ENCODE assay signal across 1 cellular context in the genomic region with DNA sequence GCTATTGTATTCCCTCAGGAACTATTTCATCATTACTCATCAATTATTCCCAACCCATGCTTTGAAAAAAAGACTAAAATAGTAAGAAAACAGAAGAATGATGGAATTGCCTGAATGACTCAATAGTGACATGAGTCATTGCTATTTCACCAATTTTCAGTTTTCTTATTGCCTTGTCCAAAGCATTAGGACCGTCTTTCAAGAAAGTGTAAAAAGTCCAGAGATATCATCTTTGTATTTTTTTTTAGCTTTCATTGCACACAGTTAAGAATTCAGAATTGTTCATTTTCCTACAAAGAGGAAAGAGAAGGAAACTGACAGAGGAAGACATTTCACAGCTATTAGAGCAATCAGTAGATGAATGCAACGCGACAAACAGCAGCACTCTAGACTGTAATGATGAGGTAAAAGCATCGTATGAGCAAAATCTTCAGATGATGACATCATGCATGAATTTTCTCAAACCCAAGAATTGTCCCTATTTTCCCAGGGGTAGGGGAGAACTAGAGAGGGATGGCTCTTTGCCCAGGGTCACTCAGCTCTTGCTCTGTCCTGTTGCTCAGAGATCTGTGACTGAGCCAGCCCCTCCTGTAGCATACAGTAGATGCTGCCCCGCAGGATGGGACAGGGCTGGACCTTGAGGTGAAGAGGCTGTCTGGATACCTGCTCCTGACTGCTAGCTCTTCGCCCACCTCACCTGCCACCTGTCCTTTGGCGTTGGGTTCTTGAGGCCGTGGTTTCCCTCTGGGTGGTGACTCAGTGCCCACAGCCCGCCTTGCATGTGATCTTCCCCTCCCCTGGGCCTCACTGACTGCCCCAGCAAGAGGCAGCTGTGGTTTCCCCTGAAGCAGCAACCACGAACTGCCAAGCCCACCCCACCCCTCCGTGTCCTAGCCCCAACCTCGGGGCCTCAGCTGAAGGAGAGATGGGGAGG.
TF ChIP-seq lines count a peak whose summit lies in the region.

No MANE protein-coding gene starts in this region.

TF ChIP-seq in HEK293, 187 proteins besides CTCF, POLR2A, EP300 and RAD21 (continued from another document and continues in another):
- TF ChIP-seq, protein P1, sequence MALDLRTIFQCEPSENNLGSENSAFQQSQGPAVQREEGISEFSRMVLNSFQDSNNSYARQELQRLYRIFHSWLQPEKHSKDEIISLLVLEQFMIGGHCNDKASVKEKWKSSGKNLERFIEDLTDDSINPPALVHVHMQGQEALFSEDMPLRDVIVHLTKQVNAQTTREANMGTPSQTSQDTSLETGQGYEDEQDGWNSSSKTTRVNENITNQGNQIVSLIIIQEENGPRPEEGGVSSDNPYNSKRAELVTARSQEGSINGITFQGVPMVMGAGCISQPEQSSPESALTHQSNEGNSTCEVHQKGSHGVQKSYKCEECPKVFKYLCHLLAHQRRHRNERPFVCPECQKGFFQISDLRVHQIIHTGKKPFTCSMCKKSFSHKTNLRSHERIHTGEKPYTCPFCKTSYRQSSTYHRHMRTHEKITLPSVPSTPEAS (tag by site-specific recombination; IDR thresholded peaks at IDR 0.05) = no peak
- TF ChIP-seq ZNF174 (tag by site-specific recombination; IDR thresholded peaks at IDR 0.05) (no peak), ZNF747 (tag by site-specific recombination; IDR thresholded peaks at IDR 0.05) (no peak), ZNF596 (tag by site-specific recombination; IDR thresholded peaks at IDR 0.05) (no peak), YY2 (tag by site-specific recombination; IDR thresholded peaks at IDR 0.05) (no peak), ZNF654 (tag by site-specific recombination; IDR thresholded peaks at IDR 0.05; ENCODE audit: low read depth) (no peak), ZNF529 (tag by site-specific recombination; IDR thresholded peaks at IDR 0.05; ENCODE audit: insufficient replicate concordance) (no peak), ZNF585B (tag by site-specific recombination; IDR thresholded peaks at IDR 0.05) (no peak), ZFHX2 (tag by site-specific recombination; conservative IDR thresholded peaks at IDR 0.05) (0 out of 2 replicates have a peak, but pooled peaks have one; percentile 17), ZFP3 (tag by site-specific recombination; IDR thresholded peaks at IDR 0.05; ENCODE audit: low read depth) (no peak), ZBTB48 (tag by site-specific recombination; IDR thresholded peaks at IDR 0.05) (peak; percentile 98), ZNF169 (tag by site-specific recombination; IDR thresholded peaks at IDR 0.05) (no peak), ZNF558 (tag by site-specific recombination; IDR thresholded peaks at IDR 0.05) (no peak), ZNF837 (tag by site-specific recombination; IDR thresholded peaks at IDR 0.05) (no peak), ZNF658 (tag by site-specific recombination; IDR thresholded peaks at IDR 0.05) (no peak), ZNF239 (tag by site-specific recombination; IDR thresholded peaks at IDR 0.05) (no peak), ZNF132 (tag by site-specific recombination; IDR thresholded peaks at IDR 0.05; ENCODE audit: borderline replicate concordance) (no peak), ZNF223 (tag by site-specific recombination; IDR thresholded peaks at IDR 0.05) (no peak), TRIM28 (IDR thresholded peaks at IDR 0.05; ENCODE audit: borderline replicate concordance, low read length) (no peak), SP3 (tag by site-specific recombination; IDR thresholded peaks at IDR 0.05) (no peak), ZNF266 (tag by site-specific recombination; IDR thresholded peaks at IDR 0.05; ENCODE audit: low read depth) (no peak)
- TF ChIP-seq, protein P2, sequence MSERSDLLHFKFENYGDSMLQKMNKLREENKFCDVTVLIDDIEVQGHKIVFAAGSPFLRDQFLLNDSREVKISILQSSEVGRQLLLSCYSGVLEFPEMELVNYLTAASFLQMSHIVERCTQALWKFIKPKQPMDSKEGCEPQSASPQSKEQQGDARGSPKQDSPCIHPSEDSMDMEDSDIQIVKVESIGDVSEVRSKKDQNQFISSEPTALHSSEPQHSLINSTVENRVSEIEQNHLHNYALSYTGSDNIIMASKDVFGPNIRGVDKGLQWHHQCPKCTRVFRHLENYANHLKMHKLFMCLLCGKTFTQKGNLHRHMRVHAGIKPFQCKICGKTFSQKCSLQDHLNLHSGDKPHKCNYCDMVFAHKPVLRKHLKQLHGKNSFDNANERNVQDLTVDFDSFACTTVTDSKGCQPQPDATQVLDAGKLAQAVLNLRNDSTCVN (tag by site-specific recombination; optimal IDR thresholded peaks at IDR 0.05) = no peak
- TF ChIP-seq, protein P3, sequence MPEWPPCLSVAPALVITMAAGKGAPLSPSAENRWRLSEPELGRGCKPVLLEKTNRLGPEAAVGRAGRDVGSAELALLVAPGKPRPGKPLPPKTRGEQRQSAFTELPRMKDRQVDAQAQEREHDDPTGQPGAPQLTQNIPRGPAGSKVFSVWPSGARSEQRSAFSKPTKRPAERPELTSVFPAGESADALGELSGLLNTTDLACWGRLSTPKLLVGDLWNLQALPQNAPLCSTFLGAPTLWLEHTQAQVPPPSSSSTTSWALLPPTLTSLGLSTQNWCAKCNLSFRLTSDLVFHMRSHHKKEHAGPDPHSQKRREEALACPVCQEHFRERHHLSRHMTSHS (tag by site-specific recombination; IDR thresholded peaks at IDR 0.05) = no peak
- TF ChIP-seq, protein P4, sequence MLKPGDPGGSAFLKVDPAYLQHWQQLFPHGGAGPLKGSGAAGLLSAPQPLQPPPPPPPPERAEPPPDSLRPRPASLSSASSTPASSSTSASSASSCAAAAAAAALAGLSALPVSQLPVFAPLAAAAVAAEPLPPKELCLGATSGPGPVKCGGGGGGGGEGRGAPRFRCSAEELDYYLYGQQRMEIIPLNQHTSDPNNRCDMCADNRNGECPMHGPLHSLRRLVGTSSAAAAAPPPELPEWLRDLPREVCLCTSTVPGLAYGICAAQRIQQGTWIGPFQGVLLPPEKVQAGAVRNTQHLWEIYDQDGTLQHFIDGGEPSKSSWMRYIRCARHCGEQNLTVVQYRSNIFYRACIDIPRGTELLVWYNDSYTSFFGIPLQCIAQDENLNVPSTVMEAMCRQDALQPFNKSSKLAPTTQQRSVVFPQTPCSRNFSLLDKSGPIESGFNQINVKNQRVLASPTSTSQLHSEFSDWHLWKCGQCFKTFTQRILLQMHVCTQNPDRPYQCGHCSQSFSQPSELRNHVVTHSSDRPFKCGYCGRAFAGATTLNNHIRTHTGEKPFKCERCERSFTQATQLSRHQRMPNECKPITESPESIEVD (tag by site-specific recombination; IDR thresholded peaks at IDR 0.05) = peak; percentile 92
- TF ChIP-seq, protein P5, sequence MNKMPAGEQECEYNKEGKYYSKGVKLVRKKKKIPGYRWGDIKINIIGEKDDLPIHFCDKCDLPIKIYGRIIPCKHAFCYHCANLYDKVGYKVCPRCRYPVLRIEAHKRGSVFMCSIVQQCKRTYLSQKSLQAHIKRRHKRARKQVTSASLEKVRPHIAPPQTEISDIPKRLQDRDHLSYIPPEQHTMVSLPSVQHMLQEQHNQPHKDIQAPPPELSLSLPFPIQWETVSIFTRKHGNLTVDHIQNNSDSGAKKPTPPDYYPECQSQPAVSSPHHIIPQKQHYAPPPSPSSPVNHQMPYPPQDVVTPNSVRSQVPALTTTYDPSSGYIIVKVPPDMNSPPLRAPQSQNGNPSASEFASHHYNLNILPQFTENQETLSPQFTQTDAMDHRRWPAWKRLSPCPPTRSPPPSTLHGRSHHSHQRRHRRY (tag by site-specific recombination; IDR thresholded peaks at IDR 0.05) = no peak
- TF ChIP-seq, protein P6, sequence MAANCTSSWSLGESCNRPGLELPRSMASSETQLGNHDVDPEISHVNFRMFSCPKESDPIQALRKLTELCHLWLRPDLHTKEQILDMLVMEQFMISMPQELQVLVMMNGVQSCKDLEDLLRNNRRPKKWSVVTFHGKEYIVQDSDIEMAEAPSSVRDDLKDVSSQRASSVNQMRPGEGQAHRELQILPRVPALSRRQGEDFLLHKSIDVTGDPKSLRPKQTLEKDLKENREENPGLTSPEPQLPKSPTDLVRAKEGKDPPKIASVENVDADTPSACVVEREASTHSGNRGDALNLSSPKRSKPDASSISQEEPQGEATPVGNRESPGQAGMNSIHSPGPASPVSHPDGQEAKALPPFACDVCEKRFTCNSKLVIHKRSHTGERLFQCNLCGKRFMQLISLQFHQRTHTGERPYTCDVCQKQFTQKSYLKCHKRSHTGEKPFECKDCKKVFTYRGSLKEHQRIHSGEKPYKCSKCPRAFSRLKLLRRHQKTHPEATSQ (tag by site-specific recombination; IDR thresholded peaks at IDR 0.05) = no peak
- TF ChIP-seq, protein P7, sequence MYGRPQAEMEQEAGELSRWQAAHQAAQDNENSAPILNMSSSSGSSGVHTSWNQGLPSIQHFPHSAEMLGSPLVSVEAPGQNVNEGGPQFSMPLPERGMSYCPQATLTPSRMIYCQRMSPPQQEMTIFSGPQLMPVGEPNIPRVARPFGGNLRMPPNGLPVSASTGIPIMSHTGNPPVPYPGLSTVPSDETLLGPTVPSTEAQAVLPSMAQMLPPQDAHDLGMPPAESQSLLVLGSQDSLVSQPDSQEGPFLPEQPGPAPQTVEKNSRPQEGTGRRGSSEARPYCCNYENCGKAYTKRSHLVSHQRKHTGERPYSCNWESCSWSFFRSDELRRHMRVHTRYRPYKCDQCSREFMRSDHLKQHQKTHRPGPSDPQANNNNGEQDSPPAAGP (tag by site-specific recombination; IDR thresholded peaks at IDR 0.05) = peak; percentile 41; the same call in 1 of the 2 replicates
- TF ChIP-seq, protein P8, sequence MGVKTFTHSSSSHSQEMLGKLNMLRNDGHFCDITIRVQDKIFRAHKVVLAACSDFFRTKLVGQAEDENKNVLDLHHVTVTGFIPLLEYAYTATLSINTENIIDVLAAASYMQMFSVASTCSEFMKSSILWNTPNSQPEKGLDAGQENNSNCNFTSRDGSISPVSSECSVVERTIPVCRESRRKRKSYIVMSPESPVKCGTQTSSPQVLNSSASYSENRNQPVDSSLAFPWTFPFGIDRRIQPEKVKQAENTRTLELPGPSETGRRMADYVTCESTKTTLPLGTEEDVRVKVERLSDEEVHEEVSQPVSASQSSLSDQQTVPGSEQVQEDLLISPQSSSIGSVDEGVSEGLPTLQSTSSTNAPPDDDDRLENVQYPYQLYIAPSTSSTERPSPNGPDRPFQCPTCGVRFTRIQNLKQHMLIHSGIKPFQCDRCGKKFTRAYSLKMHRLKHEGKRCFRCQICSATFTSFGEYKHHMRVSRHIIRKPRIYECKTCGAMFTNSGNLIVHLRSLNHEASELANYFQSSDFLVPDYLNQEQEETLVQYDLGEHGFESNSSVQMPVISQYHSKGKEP (tag by site-specific recombination; IDR thresholded peaks at IDR 0.05) = no peak
- TF ChIP-seq, protein P9, sequence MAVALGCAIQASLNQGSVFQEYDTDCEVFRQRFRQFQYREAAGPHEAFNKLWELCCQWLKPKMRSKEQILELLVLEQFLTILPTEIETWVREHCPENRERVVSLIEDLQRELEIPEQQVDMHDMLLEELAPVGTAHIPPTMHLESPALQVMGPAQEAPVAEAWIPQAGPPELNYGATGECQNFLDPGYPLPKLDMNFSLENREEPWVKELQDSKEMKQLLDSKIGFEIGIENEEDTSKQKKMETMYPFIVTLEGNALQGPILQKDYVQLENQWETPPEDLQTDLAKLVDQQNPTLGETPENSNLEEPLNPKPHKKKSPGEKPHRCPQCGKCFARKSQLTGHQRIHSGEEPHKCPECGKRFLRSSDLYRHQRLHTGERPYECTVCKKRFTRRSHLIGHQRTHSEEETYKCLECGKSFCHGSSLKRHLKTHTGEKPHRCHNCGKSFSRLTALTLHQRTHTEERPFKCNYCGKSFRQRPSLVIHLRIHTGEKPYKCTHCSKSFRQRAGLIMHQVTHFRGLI (tag by site-specific recombination; IDR thresholded peaks at IDR 0.05) = 0 out of 2 replicates have a peak, but pooled peaks have one; percentile 15
- TF ChIP-seq, protein P10, sequence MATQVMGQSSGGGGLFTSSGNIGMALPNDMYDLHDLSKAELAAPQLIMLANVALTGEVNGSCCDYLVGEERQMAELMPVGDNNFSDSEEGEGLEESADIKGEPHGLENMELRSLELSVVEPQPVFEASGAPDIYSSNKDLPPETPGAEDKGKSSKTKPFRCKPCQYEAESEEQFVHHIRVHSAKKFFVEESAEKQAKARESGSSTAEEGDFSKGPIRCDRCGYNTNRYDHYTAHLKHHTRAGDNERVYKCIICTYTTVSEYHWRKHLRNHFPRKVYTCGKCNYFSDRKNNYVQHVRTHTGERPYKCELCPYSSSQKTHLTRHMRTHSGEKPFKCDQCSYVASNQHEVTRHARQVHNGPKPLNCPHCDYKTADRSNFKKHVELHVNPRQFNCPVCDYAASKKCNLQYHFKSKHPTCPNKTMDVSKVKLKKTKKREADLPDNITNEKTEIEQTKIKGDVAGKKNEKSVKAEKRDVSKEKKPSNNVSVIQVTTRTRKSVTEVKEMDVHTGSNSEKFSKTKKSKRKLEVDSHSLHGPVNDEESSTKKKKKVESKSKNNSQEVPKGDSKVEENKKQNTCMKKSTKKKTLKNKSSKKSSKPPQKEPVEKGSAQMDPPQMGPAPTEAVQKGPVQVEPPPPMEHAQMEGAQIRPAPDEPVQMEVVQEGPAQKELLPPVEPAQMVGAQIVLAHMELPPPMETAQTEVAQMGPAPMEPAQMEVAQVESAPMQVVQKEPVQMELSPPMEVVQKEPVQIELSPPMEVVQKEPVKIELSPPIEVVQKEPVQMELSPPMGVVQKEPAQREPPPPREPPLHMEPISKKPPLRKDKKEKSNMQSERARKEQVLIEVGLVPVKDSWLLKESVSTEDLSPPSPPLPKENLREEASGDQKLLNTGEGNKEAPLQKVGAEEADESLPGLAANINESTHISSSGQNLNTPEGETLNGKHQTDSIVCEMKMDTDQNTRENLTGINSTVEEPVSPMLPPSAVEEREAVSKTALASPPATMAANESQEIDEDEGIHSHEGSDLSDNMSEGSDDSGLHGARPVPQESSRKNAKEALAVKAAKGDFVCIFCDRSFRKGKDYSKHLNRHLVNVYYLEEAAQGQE (tag by site-specific recombination; IDR thresholded peaks at IDR 0.05) = no peak
- TF ChIP-seq, protein P11, sequence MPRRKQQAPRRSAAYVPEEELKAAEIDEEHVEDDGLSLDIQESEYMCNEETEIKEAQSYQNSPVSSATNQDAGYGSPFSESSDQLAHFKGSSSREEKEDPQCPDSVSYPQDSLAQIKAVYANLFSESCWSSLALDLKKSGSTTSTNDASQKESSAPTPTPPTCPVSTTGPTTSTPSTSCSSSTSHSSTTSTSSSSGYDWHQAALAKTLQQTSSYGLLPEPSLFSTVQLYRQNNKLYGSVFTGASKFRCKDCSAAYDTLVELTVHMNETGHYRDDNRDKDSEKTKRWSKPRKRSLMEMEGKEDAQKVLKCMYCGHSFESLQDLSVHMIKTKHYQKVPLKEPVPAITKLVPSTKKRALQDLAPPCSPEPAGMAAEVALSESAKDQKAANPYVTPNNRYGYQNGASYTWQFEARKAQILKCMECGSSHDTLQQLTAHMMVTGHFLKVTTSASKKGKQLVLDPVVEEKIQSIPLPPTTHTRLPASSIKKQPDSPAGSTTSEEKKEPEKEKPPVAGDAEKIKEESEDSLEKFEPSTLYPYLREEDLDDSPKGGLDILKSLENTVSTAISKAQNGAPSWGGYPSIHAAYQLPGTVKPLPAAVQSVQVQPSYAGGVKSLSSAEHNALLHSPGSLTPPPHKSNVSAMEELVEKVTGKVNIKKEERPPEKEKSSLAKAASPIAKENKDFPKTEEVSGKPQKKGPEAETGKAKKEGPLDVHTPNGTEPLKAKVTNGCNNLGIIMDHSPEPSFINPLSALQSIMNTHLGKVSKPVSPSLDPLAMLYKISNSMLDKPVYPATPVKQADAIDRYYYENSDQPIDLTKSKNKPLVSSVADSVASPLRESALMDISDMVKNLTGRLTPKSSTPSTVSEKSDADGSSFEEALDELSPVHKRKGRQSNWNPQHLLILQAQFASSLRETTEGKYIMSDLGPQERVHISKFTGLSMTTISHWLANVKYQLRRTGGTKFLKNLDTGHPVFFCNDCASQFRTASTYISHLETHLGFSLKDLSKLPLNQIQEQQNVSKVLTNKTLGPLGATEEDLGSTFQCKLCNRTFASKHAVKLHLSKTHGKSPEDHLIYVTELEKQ (tag by site-specific recombination; IDR thresholded peaks at IDR 0.05; ENCODE audit: borderline replicate concordance) = no peak
